Comparison of ENCODE assay signal across 12 cellular contexts in the genomic region with DNA sequence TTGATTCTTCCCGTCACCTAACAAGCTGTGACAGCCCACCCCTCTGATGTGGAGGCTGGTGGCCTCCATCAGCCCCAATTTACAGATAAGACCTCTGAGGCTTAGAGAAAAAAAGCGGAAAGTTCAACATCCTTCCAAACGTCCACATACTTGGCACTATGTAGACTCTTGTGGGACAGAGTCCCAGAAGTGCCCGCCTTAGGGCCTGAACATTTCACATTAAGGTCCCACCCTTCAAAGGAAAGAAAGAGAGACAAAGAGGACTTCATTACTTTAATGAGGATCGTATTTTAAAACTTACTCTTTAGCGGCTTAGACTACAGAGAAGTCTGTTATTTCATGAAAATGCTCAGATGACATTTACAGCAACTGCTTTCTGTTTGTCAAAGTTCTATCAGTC. TPM values are rescaled to one million over a fixed set of nuclear protein-coding genes. Genes with fewer than 3 reads are reported as not detected.
DNase-seq lines count a peak whose midpoint lies in the region; ATAC-seq, FAIRE-seq and TF ChIP-seq lines count a peak whose summit lies in the region.
"Had no signal": no experiment of that assay in that cellular context is flagged by ENCODE, and none has a peak within 500 bp of the region (broad histone marks: within the 10 kb centered on the region; RNA-seq: fewer than 3 reads in every experiment).

No MANE protein-coding gene starts in this region.

- no peak overlapping the region for H3K4me2 ChIP-seq in osteoblast (ENCODE audit: insufficient read depth, low read length)

- H3K79me2 ChIP-seq in osteoblast (ENCODE audit: insufficient read depth, low read length): no peaks in the 10 kb centered on the region

- peaks cover 0 to 52% (median 21%) of the 10 kb centered on the region in 4 donors for H3K4me1 Mint-ChIP-seq in CD4-positive, CD25-positive, alpha-beta regulatory T cell

- ATAC-seq in CD4-positive, CD25-positive, alpha-beta regulatory T cell (ENCODE audit: low read depth in 2 of 2): no peak
- ATAC-seq in GM19324 (IDR thresholded peaks at IDR 0.05; ENCODE audit: low FRiP score, unreplicated experiment): no peak
- ATAC-seq: GM12878 had no signal

- H3K36me3 ChIP-seq in CD4-positive, CD25-positive, alpha-beta regulatory T cell (ENCODE audit: control insufficient read depth, insufficient read depth, low read length): no peaks in the 10 kb centered on the region
- H3K36me3 ChIP-seq in osteoblast (ENCODE audit: insufficient read depth, low read length): no peaks in the 10 kb centered on the region

- H3K27me3 Mint-ChIP-seq in CD4-positive, CD25-positive, alpha-beta regulatory T cell: no peaks in the 10 kb centered on the region

- no peaks in the 10 kb centered on the region for H3K9me3 Mint-ChIP-seq in CD4-positive, CD25-positive, alpha-beta regulatory T cell

- H3K27ac ChIP-seq in CD4-positive, CD25-positive, alpha-beta regulatory T cell (ENCODE audit: insufficient read depth, low read length, poor library complexity, severe bottlenecking): no peak overlapping the region
- H3K27ac ChIP-seq in coronary artery (peak overlapping the region; percentile 73 to 96), osteoblast (ENCODE audit: low read depth, low read length) (no peak overlapping the region)

- no peak overlapping the region for H3K4me3 ChIP-seq in CD4-positive, CD25-positive, alpha-beta regulatory T cell (ENCODE audit: low read depth, low read length)
- H3K4me3 ChIP-seq in coronary artery: no peak overlapping the region
- H3K4me3 ChIP-seq in osteoblast (ENCODE audit: insufficient read depth, low read length): no peak overlapping the region
- H3K4me3 ChIP-seq: GM12878 had no signal

- H4K20me1 ChIP-seq in osteoblast (ENCODE audit: insufficient read depth, low read length): no peaks in the 10 kb centered on the region

- H3K27ac Mint-ChIP-seq in CD4-positive, CD25-positive, alpha-beta regulatory T cell: peak overlapping the region; percentile 88 to 98 (median 96)

- no peaks in the 10 kb centered on the region for H3K9me3 ChIP-seq in CD4-positive, CD25-positive, alpha-beta regulatory T cell (ENCODE audit: control insufficient read depth in 2 of 2, low read length in 2 of 2)
- H3K9me3 ChIP-seq in osteoblast (ENCODE audit: low read depth, low read length): no peaks in the 10 kb centered on the region

- H3K4me3 Mint-ChIP-seq in CD4-positive, CD25-positive, alpha-beta regulatory T cell: peak overlapping the region in 3 of 4 donors; percentile 43 to 92 (median 71)

- peak overlapping the region; percentile 56 for H2AFZ ChIP-seq in osteoblast (ENCODE audit: low read length)

- TF ChIP-seq CTCF in D721Med (IDR thresholded peaks at IDR 0.05; ENCODE audit: insufficient read depth, missing control alignments): no peak
- no peak for TF ChIP-seq CTCF in coronary artery (IDR thresholded peaks at IDR 0.05)
- TF ChIP-seq CTCF in osteoblast (IDR thresholded peaks at IDR 0.05; ENCODE audit: extremely low read depth, low read depth, low read length): no peak

- H3K27me3 ChIP-seq in CD4-positive, CD25-positive, alpha-beta regulatory T cell (ENCODE audit: control insufficient read depth, insufficient read depth, low read length): no peaks in the 10 kb centered on the region
- H3K27me3 ChIP-seq in osteoblast (ENCODE audit: insufficient read depth, low read length): no peaks in the 10 kb centered on the region

- FAIRE-seq in D721Med (lab: Jason Lieb, UNC) (no peak), urothelium cell line (lab: Jason Lieb, UNC) (no peak)
- FAIRE-seq: GM12878 had no signal

- H3K36me3 Mint-ChIP-seq in CD4-positive, CD25-positive, alpha-beta regulatory T cell: peaks cover 3% of the 10 kb centered on the region

- DNase-seq in CD4-positive, CD25-positive, alpha-beta regulatory T cell: no peak
- DNase-seq in D721Med (ENCODE audit: insufficient read length, low spot score) (peak; percentile 11), coronary artery (ENCODE audit: low spot score) (no peak), osteoblast (ENCODE audit: insufficient read length, low spot score, missing footprints) (peak; percentile 51), ecto neural progenitor cell (ENCODE audit: low spot score) (no peak), urothelium cell line (ENCODE audit: low spot score) (no peak)
- DNase-seq in NK-92 treated with Interleukin-12 subunit alpha and Interleukin-12 subunit beta, amount 100 ng/mL, for 24 hours (lab: John Stamatoyannopoulos, UW): no peak

- peaks cover 31% of the 10 kb centered on the region for H3K4me1 ChIP-seq in CD4-positive, CD25-positive, alpha-beta regulatory T cell (ENCODE audit: control insufficient read depth, insufficient read depth, low read length, poor library complexity, severe bottlenecking)
- H3K4me1 ChIP-seq in osteoblast (ENCODE audit: insufficient read depth, low read length): peaks cover 25% of the 10 kb centered on the region

RNA-seq across cellular contexts. Expression of gene SCGB1A1, which starts 15.8 kb away (rescaled TPM):
- total RNA-seq in CD4-positive, CD25-positive, alpha-beta regulatory T cell: not detected
- not detected for polyA plus RNA-seq in CD4-positive, CD25-positive, alpha-beta regulatory T cell
- total RNA-seq in osteoblast: not detected in 2 replicates
- total RNA-seq: fibroblast of lung, GM12878, mesenteric fat pad had no signal
- polyA plus RNA-seq: BJ, fibroblast of lung, GM12878 had no signal

Comparison
In these comparisons a context has a peak if more than half of its experiments do, and no peak if none do; other contexts are left out.
1. DNase-seq: peak in D721Med (single experiment) and osteoblast (single experiment); none in CD4-positive, CD25-positive, alpha-beta regulatory T cell (0 of 3), coronary artery (single experiment), NK-92 treated with Interleukin-12 subunit alpha and Interleukin-12 subunit beta, amount 100 ng/mL, for 24 hours (single experiment), ecto neural progenitor cell (single experiment) and urothelium cell line (single experiment).
2. H3K27ac ChIP-seq: peak in coronary artery (2 of 2); none in CD4-positive, CD25-positive, alpha-beta regulatory T cell (single experiment) and osteoblast (single experiment).